1 cellular context compared by ENCODE assay signal in the genomic region with DNA sequence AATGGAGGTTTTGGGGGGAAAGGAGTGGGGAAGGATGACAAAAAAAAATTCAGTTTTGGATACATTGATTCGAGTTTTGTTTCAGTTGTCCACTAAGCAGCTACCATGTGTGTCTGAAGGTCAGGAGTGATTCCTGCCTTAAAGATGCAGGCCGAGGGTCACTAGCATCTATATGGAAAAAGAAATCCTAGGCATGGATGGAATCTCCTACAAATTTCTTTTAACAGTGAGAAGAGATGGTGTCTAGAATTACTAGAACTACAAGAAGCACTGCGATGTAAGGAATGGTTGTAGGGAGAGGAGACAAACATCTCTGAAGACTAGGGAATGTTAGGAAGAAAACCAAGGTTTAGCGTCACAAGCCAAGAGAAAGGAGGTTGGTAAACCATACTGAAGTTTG.
TF ChIP-seq lines count a peak whose summit lies in the region.

No MANE protein-coding gene starts in this region.

TF ChIP-seq in IMR-90, 13 proteins besides CTCF, POLR2A, EP300 and RAD21:
- TF ChIP-seq CEBPB (IDR thresholded peaks at IDR 0.05; ENCODE audit: low read depth, low read length) (no peak), CHD1 (IDR thresholded peaks at IDR 0.05; ENCODE audit: low read depth, low read length) (no peak), RFX5 (IDR thresholded peaks at IDR 0.05; ENCODE audit: low read depth, low read length) (no peak), MXI1 (IDR thresholded peaks at IDR 0.05; ENCODE audit: borderline replicate concordance, low read depth, low read length) (no peak), RCOR1 (IDR thresholded peaks at IDR 0.05; ENCODE audit: insufficient replicate concordance, low read length) (no peak), MAFK (IDR thresholded peaks at IDR 0.05; ENCODE audit: low read depth, low read length) (no peak), NFE2L2 (IDR thresholded peaks at IDR 0.05; ENCODE audit: low read depth, low read length) (no peak), MAZ (IDR thresholded peaks at IDR 0.05; ENCODE audit: borderline replicate concordance, low read depth, low read length) (no peak), SMC3 (IDR thresholded peaks at IDR 0.05; ENCODE audit: low read depth, low read length) (no peak)
- TF ChIP-seq, protein P1, sequence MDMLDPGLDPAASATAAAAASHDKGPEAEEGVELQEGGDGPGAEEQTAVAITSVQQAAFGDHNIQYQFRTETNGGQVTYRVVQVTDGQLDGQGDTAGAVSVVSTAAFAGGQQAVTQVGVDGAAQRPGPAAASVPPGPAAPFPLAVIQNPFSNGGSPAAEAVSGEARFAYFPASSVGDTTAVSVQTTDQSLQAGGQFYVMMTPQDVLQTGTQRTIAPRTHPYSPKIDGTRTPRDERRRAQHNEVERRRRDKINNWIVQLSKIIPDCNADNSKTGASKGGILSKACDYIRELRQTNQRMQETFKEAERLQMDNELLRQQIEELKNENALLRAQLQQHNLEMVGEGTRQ (IDR thresholded peaks at IDR 0.05; ENCODE audit: low read depth, low read length) = no peak
